25 cellular contexts compared by ENCODE assay signal in genomic region chr5:108222011-108222410, GRCh38.
"Had no signal": no experiment of that assay in that cellular context is flagged by ENCODE, and none has a peak within 500 bp of the region (broad histone marks: within the 10 kb centered on the region; RNA-seq: fewer than 3 reads in every experiment).

No MANE protein-coding gene starts in this region.

- ATAC-seq: esophagus mucosa, gastrocnemius medialis, heart right ventricle, left cardiac atrium, left lung, left ventricle myocardium superior, lower lobe of right lung, mucosa of descending colon had no signal

- H3K36me3 ChIP-seq: esophagus squamous epithelium, gastrocnemius medialis, lower lobe of right lung had no signal

- DNase-seq: dermis blood vessel endothelial cell; dorsolateral prefrontal cortex; effector CD4-positive, alpha-beta T cell; effector memory CD4-positive, alpha-beta T cell; erythroblast; esophagus squamous epithelium; foreskin fibroblast; foreskin melanocyte; gastrocnemius medialis; glutamatergic neuron; head of caudate nucleus; heart right ventricle; hippocampal formation; left cardiac atrium; left lung; left ventricle myocardium superior; lower lobe of right lung; mesenchymal stem cell; mucosa of descending colon; naive B cell had no signal

- H3K27me3 ChIP-seq: dorsolateral prefrontal cortex, esophagus squamous epithelium, gastrocnemius medialis, heart right ventricle, left lung had no signal

- FAIRE-seq: colon, keratinocyte had no signal

- H3K4me1 ChIP-seq: esophagus squamous epithelium, gastrocnemius medialis, left lung, lower lobe of right lung had no signal

- H3K27ac ChIP-seq: coronary artery, dorsolateral prefrontal cortex, epithelial cell of prostate, esophagus squamous epithelium, gastrocnemius medialis, heart right ventricle, left lung, lower lobe of right lung had no signal

- H3K4me3 ChIP-seq: coronary artery, dorsolateral prefrontal cortex, esophagus squamous epithelium, gastrocnemius medialis, heart right ventricle, left lung, lower lobe of right lung, mucosa of descending colon had no signal

- H3K9me3 ChIP-seq: gastrocnemius medialis, heart right ventricle, left lung, lower lobe of right lung, mucosa of descending colon had no signal
